Comparison of ENCODE assay signal across 2 cellular contexts in the genomic region with DNA sequence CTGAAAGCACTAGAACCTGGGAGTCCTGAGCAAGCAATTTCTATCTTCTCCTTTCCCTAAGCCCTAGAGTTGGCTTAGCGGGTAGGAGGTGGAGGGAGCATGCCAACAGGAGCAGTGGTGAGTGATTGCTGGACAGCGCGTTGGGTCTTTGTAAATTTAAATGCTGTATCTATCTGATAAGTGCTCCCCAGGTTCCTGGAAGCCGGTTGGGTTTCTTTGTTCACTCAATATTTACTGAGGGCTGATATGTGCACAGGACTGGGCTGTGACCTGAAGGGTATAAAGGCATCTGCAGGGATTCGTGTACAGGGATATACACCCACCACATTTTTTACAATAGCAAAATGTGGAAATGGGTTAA.
A peak's percentile ranks its signal among the peaks of the same experiment; 100 is the strongest.
TF ChIP-seq lines count a peak whose summit lies in the region.

No MANE protein-coding gene starts in this region.

TF ChIP-seq in HEK293, 187 proteins besides CTCF, POLR2A, EP300 and RAD21 (continued from another document):
- TF ChIP-seq, protein P1, sequence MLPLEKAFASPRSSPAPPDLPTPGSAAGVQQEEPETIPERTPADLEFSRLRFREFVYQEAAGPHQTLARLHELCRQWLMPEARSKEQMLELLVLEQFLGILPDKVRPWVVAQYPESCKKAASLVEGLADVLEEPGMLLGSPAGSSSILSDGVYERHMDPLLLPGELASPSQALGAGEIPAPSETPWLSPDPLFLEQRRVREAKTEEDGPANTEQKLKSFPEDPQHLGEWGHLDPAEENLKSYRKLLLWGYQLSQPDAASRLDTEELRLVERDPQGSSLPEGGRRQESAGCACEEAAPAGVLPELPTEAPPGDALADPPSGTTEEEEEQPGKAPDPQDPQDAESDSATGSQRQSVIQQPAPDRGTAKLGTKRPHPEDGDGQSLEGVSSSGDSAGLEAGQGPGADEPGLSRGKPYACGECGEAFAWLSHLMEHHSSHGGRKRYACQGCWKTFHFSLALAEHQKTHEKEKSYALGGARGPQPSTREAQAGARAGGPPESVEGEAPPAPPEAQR (tag by site-specific recombination; IDR thresholded peaks at IDR 0.05): no peak
- TF ChIP-seq, protein P2, sequence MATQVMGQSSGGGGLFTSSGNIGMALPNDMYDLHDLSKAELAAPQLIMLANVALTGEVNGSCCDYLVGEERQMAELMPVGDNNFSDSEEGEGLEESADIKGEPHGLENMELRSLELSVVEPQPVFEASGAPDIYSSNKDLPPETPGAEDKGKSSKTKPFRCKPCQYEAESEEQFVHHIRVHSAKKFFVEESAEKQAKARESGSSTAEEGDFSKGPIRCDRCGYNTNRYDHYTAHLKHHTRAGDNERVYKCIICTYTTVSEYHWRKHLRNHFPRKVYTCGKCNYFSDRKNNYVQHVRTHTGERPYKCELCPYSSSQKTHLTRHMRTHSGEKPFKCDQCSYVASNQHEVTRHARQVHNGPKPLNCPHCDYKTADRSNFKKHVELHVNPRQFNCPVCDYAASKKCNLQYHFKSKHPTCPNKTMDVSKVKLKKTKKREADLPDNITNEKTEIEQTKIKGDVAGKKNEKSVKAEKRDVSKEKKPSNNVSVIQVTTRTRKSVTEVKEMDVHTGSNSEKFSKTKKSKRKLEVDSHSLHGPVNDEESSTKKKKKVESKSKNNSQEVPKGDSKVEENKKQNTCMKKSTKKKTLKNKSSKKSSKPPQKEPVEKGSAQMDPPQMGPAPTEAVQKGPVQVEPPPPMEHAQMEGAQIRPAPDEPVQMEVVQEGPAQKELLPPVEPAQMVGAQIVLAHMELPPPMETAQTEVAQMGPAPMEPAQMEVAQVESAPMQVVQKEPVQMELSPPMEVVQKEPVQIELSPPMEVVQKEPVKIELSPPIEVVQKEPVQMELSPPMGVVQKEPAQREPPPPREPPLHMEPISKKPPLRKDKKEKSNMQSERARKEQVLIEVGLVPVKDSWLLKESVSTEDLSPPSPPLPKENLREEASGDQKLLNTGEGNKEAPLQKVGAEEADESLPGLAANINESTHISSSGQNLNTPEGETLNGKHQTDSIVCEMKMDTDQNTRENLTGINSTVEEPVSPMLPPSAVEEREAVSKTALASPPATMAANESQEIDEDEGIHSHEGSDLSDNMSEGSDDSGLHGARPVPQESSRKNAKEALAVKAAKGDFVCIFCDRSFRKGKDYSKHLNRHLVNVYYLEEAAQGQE (tag by site-specific recombination; IDR thresholded peaks at IDR 0.05): peak; percentile 79

TF ChIP-seq in GM12878, 131 proteins besides CTCF, POLR2A, EP300 and RAD21:
- TF ChIP-seq, protein P2 (IDR thresholded peaks at IDR 0.05; ENCODE audit: low read depth, low read length): peak; percentile 36; the same call in 1 of the 2 replicates
- TF ChIP-seq BMI1 (IDR thresholded peaks at IDR 0.05; ENCODE audit: borderline replicate concordance) (no peak), SMAD1 (IDR thresholded peaks at IDR 0.05; ENCODE audit: low read depth, partially characterized antibody) (no peak), JUND (IDR thresholded peaks at IDR 0.05; ENCODE audit: low read depth, low read length) (no peak)
